ENCODE assay signal across 8 cellular contexts in the genomic region with DNA sequence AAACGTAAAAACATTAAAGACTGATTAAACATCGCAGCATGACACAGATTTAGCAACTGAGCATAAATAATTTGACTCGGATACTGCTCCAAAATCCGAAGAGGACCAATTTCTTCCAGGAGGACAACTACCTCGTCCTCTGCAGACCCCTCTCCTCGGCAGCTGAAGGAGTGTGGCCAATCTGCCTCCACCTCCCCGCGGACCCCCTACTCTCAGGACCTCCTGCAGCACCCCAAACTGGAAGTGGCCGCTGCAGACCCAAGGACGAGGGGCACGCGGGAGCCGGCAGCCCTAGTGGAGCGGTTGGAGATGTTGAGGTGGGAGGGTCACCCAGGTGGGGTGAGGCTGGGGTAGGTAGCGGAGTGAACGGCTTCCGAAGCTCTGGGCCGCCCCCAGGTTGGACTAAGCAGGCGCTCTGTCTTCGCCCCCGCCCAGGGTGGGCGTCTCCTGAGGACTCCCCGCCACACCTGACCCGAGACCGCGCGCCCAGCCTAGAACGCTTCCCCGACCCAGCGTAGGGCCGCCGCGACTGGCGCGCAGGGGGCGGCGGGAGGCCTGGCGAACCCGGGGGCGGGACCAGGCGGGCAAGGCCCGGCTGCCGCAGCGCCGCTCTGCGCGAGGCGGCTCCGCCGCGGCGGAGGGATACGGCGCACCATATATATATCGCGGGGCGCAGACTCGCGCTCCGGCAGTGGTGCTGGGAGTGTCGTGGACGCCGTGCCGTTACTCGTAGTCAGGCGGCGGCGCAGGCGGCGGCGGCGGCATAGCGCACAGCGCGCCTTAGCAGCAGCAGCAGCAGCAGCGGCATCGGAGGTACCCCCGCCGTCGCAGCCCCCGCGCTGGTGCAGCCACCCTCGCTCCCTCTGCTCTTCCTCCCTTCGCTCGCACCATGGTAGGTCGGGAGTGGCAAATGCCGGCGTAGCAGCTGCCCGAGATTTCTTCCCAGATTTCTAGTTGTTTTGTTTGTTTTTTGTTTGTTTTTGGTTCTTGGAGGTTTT. TPM values are rescaled to one million over a fixed set of nuclear protein-coding genes. Genes with fewer than 3 reads are reported as not detected.
DNase-seq lines count a peak whose midpoint lies in the region; FAIRE-seq and TF ChIP-seq lines count a peak whose summit lies in the region.

A gene (plus strand): TSS at position 688 of the 998 bp plus-strand sequence. CDS start 202 bp downstream, at position 890.

- TF ChIP-seq POLR2A in H54 (IDR thresholded peaks at IDR 0.05; ENCODE audit: low read depth, low read length), result peak; percentile 100

- DNase-seq in H54 (ENCODE audit: insufficient read length, low spot score) (peak; percentile 95), M059J (ENCODE audit: low read depth) (peak; percentile 75), SK-MEL-5 (ENCODE audit: low read depth, low spot score) (peak; percentile 79), frontal cortex (ENCODE audit: low spot score in 2 of 2) (peak; percentile 92 to 96), non-pigmented ciliary epithelial cell (ENCODE audit: low read depth) (peak; percentile 68), substantia nigra (lab: John Stamatoyannopoulos, UW) (peak; percentile 57 to 95 (median 87))
- peak; percentile 97 for DNase-seq in activated naive CD4-positive, alpha-beta T cell treated with Interleukin-2 at 50 U/mL for 16 hours

- peaks cover 11% of the 10 kb centered on the region for H3K36me3 ChIP-seq in ES-I3 (ENCODE audit: insufficient read depth, low read length)

- peak within 1 kb of the TSS; percentile 74 for H3K9ac ChIP-seq in ES-I3 (ENCODE audit: low read depth, low read length)

- FAIRE-seq in H54 (lab: Jason Lieb, UNC) (no peak), frontal cortex (lab: Jason Lieb, UNC) (no peak)

- peaks cover 7% of the 10 kb centered on the region for H3K4me1 ChIP-seq in ES-I3 (ENCODE audit: insufficient read depth, low read length)

- no peaks in the 10 kb centered on the region for H3K9me3 ChIP-seq in ES-I3 (ENCODE audit: control insufficient read depth, insufficient read depth, low read length)

- in situ Hi-C loops in SK-MEL-5 (cut with HindIII; ENCODE audit: low pct_unique_long_range_greater_than_20kb, low sequenced_read_pairs), result no loop called here

- H3K27ac ChIP-seq in substantia nigra (ENCODE audit: low read depth, low read length, poor library complexity, severe bottlenecking), result peak within 1 kb of the TSS; percentile 91

RNA-seq across cellular contexts. Expression of the gene that starts here (rescaled TPM):
- total RNA-seq in M059J (2014; rRNA removed; shearing (Covaris generic)), result 184 and 291 TPM in 2 replicates
- 271 and 303 TPM in 2 replicates for total RNA-seq in SK-MEL-5 (2014; rRNA removed; shearing (Covaris generic))
- 174 and 194 TPM in 2 replicates for polyA plus RNA-seq in SK-MEL-5 (2015; cell fraction: cytosol; rRNA removed)
- 140 and 155 TPM in 2 replicates for polyA plus RNA-seq in SK-MEL-5 (2015; cell fraction: nucleus; rRNA removed)
- total RNA-seq in frontal cortex, result 1,432 TPM

Comparison
In these comparisons a context has a peak if more than half of its experiments do, and no peak if none do; other contexts are left out.
1. Peak in every context shown above with its lines: DNase-seq and H3K27ac ChIP-seq.